9 cellular contexts compared by ENCODE assay signal in genomic region chr1:181179279-181179979, GRCh38.
DNase-seq lines count a peak whose midpoint lies in the region; ATAC-seq and TF ChIP-seq lines count a peak whose summit lies in the region.
"Had no signal": no experiment of that assay in that cellular context is flagged by ENCODE, and none has a peak within 500 bp of the region (broad histone marks: within the 10 kb centered on the region; RNA-seq: fewer than 3 reads in every experiment).

No MANE protein-coding gene starts in this region.

- H3K27me3 ChIP-seq in mammary epithelial cell (ENCODE audit: insufficient read depth, low read length) (peaks cover 2% of the 10 kb centered on the region), breast epithelium (no peaks in the 10 kb centered on the region), iPS-20b (ENCODE audit: insufficient read depth, low read length) (no peaks in the 10 kb centered on the region), PC-3 (ENCODE audit: low read length) (no peaks in the 10 kb centered on the region)

- ATAC-seq in WTC11, result no peak
- no peak for ATAC-seq in HG03439 (IDR thresholded peaks at IDR 0.05; ENCODE audit: unreplicated experiment)
- ATAC-seq in PC-3, result no peak

- H3K4me3 ChIP-seq in mammary epithelial cell (replicated peaks in 1 of 3; ENCODE audit: insufficient read depth in 1 of 3, low read depth in 2 of 3, low read length in 3 of 3) (no peak overlapping the region), breast epithelium (no peak overlapping the region), iPS-20b (ENCODE audit: low read length) (peak overlapping the region; percentile 48; the same call in 1 of the 2 replicates), PC-3 (ENCODE audit: low read length) (no peak overlapping the region)

- POLR2A ChIA-PET in WTC11 (lab: Charles Lee), result no interaction called here
- POLR2A ChIA-PET in PC-3 (lab: Charles Lee; ENCODE audit: unreplicated experiment), result no interaction called here

- BruUV-seq in mammary epithelial cell (replicated peaks; lab: Mats Ljungman, UMichigan) (no TSS peak), PC-3 (replicated peaks; lab: Mats Ljungman, UMichigan) (no TSS peak)

- H3F3A ChIP-seq in PC-3 (ENCODE audit: low read length, unreplicated experiment), result no peaks in the 10 kb centered on the region

- H3K9me3 ChIP-seq in mammary epithelial cell (replicated peaks; ENCODE audit: insufficient read depth, low read length) (no peaks in the 10 kb centered on the region), breast epithelium (no peaks in the 10 kb centered on the region), iPS-20b (ENCODE audit: insufficient read depth, low read depth, low read length) (no peaks in the 10 kb centered on the region; the same call in 1 of the 2 replicates), PC-3 (ENCODE audit: low read length) (no peaks in the 10 kb centered on the region)

- peak overlapping the region; percentile 33 for H3K4me3 Mint-ChIP-seq in WTC11
- no peak overlapping the region for H3K4me3 Mint-ChIP-seq in HFFc6

- H3K27ac Mint-ChIP-seq in WTC11 (peak overlapping the region; percentile 71), HFFc6 (no peak overlapping the region; the same call in 1 of the 2 replicates)

- CTCF ChIA-PET in mammary epithelial cell (lab: Charles Lee; ENCODE audit: low non-redundant PET) (no interaction called here), WTC11 (lab: Charles Lee) (interaction anchor here (1.0 to 4.3 kb wide), 5 partner anchors 10 to 257 kb away, joined by 3 to 34 read pairs (median 8); no protein-coding TSS in a partner anchor), PC-3 (lab: Charles Lee) (no interaction called here)

- H3K4me1 Mint-ChIP-seq in WTC11 (peaks cover 34% of the 10 kb centered on the region), HFFc6 (ENCODE audit: low read depth) (peaks cover 11% of the 10 kb centered on the region)

- DNase-seq in mammary epithelial cell (no peak), breast epithelium (ENCODE audit: low spot score in 2 of 2) (no peak), WTC11 (ENCODE audit: low spot score) (no peak), HFFc6 (no peak), PC-3 (no peak)

- intact Hi-C loops in mammary epithelial cell (cut with micrococcal nuclease), result no loop called here
- intact Hi-C loops in breast epithelium (cut with DNase I; ENCODE audit: low total_unique reads), result no loop called here
- intact Hi-C loops in PC-3 (cut with micrococcal nuclease), result no loop called here

- H3K79me2 ChIP-seq in mammary epithelial cell (ENCODE audit: insufficient read depth, low read length), result no peaks in the 10 kb centered on the region
- no peaks in the 10 kb centered on the region for H3K79me2 ChIP-seq in PC-3 (ENCODE audit: low read length)

- dilution Hi-C loops in mammary epithelial cell (cut with HindIII; ENCODE audit: low sequenced_read_pairs), result no loop called here

- peaks cover 11% of the 10 kb centered on the region; the same call in 1 of the 2 replicates for H3K9me3 Mint-ChIP-seq in WTC11
- H3K9me3 Mint-ChIP-seq in HFFc6, result no peaks in the 10 kb centered on the region

- H3K9ac ChIP-seq in mammary epithelial cell (ENCODE audit: insufficient read depth, low read length) (no peak overlapping the region), iPS-20b (ENCODE audit: low read depth, low read length) (peak overlapping the region; percentile 51; the same call in 1 of the 2 replicates), PC-3 (ENCODE audit: low read length) (no peak overlapping the region)

- in situ Hi-C loops in mammary epithelial cell (cut with MboI; ENCODE audit: low sequenced_read_pairs in 2 of 2), result no loop called here

- H3K36me3 Mint-ChIP-seq in WTC11, result no peaks in the 10 kb centered on the region
- no peaks in the 10 kb centered on the region for H3K36me3 Mint-ChIP-seq in HFFc6 (ENCODE audit: low read depth)

- WGBS in mammary epithelial cell (ENCODE audit: low coverage, missing lambda C conversion rate), result 56% methylated on average over 10 of the region's 10 CpGs

- peaks cover 9% of the 10 kb centered on the region; the same call in 1 of the 2 replicates for H3K27me3 Mint-ChIP-seq in WTC11 (ENCODE audit: low read depth)
- H3K27me3 Mint-ChIP-seq in HFFc6 (ENCODE audit: insufficient read depth), result peaks cover 45% of the 10 kb centered on the region

- TF ChIP-seq CTCF in mammary epithelial cell (conservative IDR thresholded peaks at IDR 0.05 in 1 of 2, IDR thresholded peaks at IDR 0.05 in 1 of 2; ENCODE audit: extremely low read depth in 1 of 2, insufficient read depth in 1 of 2, low read depth in 1 of 2, low read length in 2 of 2) (no peak), breast epithelium (IDR thresholded peaks at IDR 0.05) (no peak), WTC11 (IDR thresholded peaks at IDR 0.05) (no peak), HFFc6 (IDR thresholded peaks at IDR 0.05) (no peak), PC-3 (conservative IDR thresholded peaks at IDR 0.05; ENCODE audit: low read depth, low read length) (no peak)

- H3K4me2 ChIP-seq in mammary epithelial cell (ENCODE audit: insufficient read depth, low read depth, low read length) (no peak overlapping the region), PC-3 (ENCODE audit: low read length) (no peak overlapping the region)

- H3K9me2 ChIP-seq in PC-3 (replicated peaks; ENCODE audit: low read length), result no peaks in the 10 kb centered on the region

- H3K36me3 ChIP-seq in mammary epithelial cell (ENCODE audit: insufficient read depth, low read length) (no peaks in the 10 kb centered on the region), breast epithelium (no peaks in the 10 kb centered on the region), iPS-20b (ENCODE audit: insufficient read depth, low read depth, low read length) (no peaks in the 10 kb centered on the region), PC-3 (ENCODE audit: low read depth, low read length) (no peaks in the 10 kb centered on the region)

- no peak for TF ChIP-seq POLR2A in breast epithelium (IDR thresholded peaks at IDR 0.05)

- H4K20me1 ChIP-seq in mammary epithelial cell (ENCODE audit: insufficient read depth, low read length) (no peaks in the 10 kb centered on the region), PC-3 (ENCODE audit: low read length) (no peaks in the 10 kb centered on the region)

- H2AFZ ChIP-seq in mammary epithelial cell (ENCODE audit: low read depth, low read length) (peak overlapping the region; percentile 12), PC-3 (ENCODE audit: low read length) (no peak overlapping the region)

- no peak overlapping the region for H3K27ac ChIP-seq in mammary epithelial cell (ENCODE audit: insufficient read depth, low read depth, low read length)
- no peak overlapping the region for H3K27ac ChIP-seq in breast epithelium
- H3K27ac ChIP-seq in iPS-20b (ENCODE audit: low read length), result no peak overlapping the region
- peak overlapping the region; percentile 14 for H3K27ac ChIP-seq in temporal lobe (ENCODE audit: low read depth, low read length)
- no peak overlapping the region for H3K27ac ChIP-seq in PC-3 (ENCODE audit: low read length)
- H3K27ac ChIP-seq: C4-2B had no signal

- H3K4me1 ChIP-seq in mammary epithelial cell (ENCODE audit: insufficient read depth, low read length) (peaks cover 7% of the 10 kb centered on the region), breast epithelium (no peaks in the 10 kb centered on the region), iPS-20b (ENCODE audit: insufficient read depth, low read length) (peaks cover 29% of the 10 kb centered on the region; the same call in 1 of the 2 replicates), PC-3 (ENCODE audit: insufficient read depth, low read length) (no peaks in the 10 kb centered on the region)

TF ChIP-seq in WTC11, 78 proteins besides CTCF, POLR2A, EP300 and RAD21:
- TF ChIP-seq, protein P1, sequence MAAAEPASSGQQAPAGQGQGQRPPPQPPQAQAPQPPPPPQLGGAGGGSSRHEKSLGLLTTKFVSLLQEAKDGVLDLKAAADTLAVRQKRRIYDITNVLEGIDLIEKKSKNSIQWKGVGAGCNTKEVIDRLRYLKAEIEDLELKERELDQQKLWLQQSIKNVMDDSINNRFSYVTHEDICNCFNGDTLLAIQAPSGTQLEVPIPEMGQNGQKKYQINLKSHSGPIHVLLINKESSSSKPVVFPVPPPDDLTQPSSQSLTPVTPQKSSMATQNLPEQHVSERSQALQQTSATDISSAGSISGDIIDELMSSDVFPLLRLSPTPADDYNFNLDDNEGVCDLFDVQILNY (CRISPR knock-in tag; IDR thresholded peaks at IDR 0.05), result no peak
